18 cellular contexts compared by ENCODE assay signal in genomic region chr13:111472559-111473460, GRCh38.
A peak's percentile ranks its signal among the peaks of the same experiment; 100 is the strongest.
DNase-seq lines count a peak whose midpoint lies in the region; ATAC-seq and TF ChIP-seq lines count a peak whose summit lies in the region.
"Had no signal": no experiment of that assay in that cellular context is flagged by ENCODE, and none has a peak within 500 bp of the region (broad histone marks: within the 10 kb centered on the region; RNA-seq: fewer than 3 reads in every experiment).

No MANE protein-coding gene starts in this region.

- CTCF ChIA-PET in activated CD4-positive, alpha-beta memory T cell treated with anti-CD3 and anti-CD28 coated beads, Interleukin-2, amount 10 ng/mL, durations not matched to agents 7 days and 5 days (lab: Charles Lee): interaction anchor here (0.7 kb wide), 1 partner anchor 405 kb away, joined by 3 read pairs; no protein-coding TSS in a partner anchor
- CTCF ChIA-PET in activated CD4-positive, alpha-beta memory T cell treated with anti-CD3 and anti-CD28 coated beads for 36 hours (lab: Charles Lee): no interaction called here

- no peaks in the 10 kb centered on the region for H3K4me1 Mint-ChIP-seq in activated CD4-positive, alpha-beta memory T cell treated with anti-CD3 and anti-CD28 coated beads, Interleukin-2, amount 10 ng/mL, durations not matched to agents 7 days and 5 days
- no peaks in the 10 kb centered on the region for H3K4me1 Mint-ChIP-seq in activated CD4-positive, alpha-beta memory T cell treated with anti-CD3 and anti-CD28 coated beads for 36 hours (ENCODE audit: low read depth)
- H3K4me1 Mint-ChIP-seq: CD8-positive, alpha-beta memory T cell had no signal

- H3K36me3 Mint-ChIP-seq in activated CD4-positive, alpha-beta memory T cell treated with anti-CD3 and anti-CD28 coated beads, Interleukin-2, amount 10 ng/mL, durations not matched to agents 7 days and 5 days (ENCODE audit: low read depth): no peaks in the 10 kb centered on the region
- no peaks in the 10 kb centered on the region for H3K36me3 Mint-ChIP-seq in activated CD4-positive, alpha-beta memory T cell treated with anti-CD3 and anti-CD28 coated beads for 36 hours
- H3K36me3 Mint-ChIP-seq: CD8-positive, alpha-beta memory T cell had no signal

- no peak overlapping the region for H3K4me3 Mint-ChIP-seq in activated CD4-positive, alpha-beta memory T cell treated with anti-CD3 and anti-CD28 coated beads, Interleukin-2, amount 10 ng/mL, durations not matched to agents 7 days and 5 days
- no peak overlapping the region for H3K4me3 Mint-ChIP-seq in activated CD4-positive, alpha-beta memory T cell treated with anti-CD3 and anti-CD28 coated beads for 36 hours
- H3K4me3 Mint-ChIP-seq: CD8-positive, alpha-beta memory T cell had no signal

- DNase-seq in activated CD4-positive, alpha-beta memory T cell treated with anti-CD3 and anti-CD28 coated beads, Interleukin-2, amount 10 ng/mL, durations not matched to agents 7 days and 5 days: peak; percentile 8
- no peak for DNase-seq in activated CD4-positive, alpha-beta memory T cell treated with anti-CD3 and anti-CD28 coated beads for 36 hours
- DNase-seq in RWPE2 (ENCODE audit: low spot score): no peak
- DNase-seq in left lobe of liver (ENCODE audit: low spot score): peak; percentile 32
- DNase-seq in sigmoid colon: peak; percentile 48
- DNase-seq in NCI-H748 (lab: John Stamatoyannopoulos, UW; ENCODE audit: unreplicated experiment): no peak
- DNase-seq in HUDEP-2 (lab: John Stamatoyannopoulos, UW; ENCODE audit: unreplicated experiment in 76 of 76): no peak
- DNase-seq: CD8-positive, alpha-beta memory T cell; GDM1; KBM-7; NCI-H1417 treated with DMSO at 0.1 percent for 48 hours; NCI-H2029; NCI-H524; NK-92 treated with Interleukin-12 subunit alpha and Interleukin-12 subunit beta, amount 100 ng/mL, for 24 hours had no signal

- WGBS in sigmoid colon, 2 donors: 71 to 78% methylated on average over 19 of the region's 19 CpGs

- no peaks in the 10 kb centered on the region for H3K36me3 ChIP-seq in RWPE2 (ENCODE audit: low read depth)
- H3K36me3 ChIP-seq in sigmoid colon: no peaks in the 10 kb centered on the region
- H3K36me3 ChIP-seq: HAP-1, SJSA1 had no signal

- intact Hi-C loops in activated CD4-positive, alpha-beta memory T cell treated with anti-CD3 and anti-CD28 coated beads for 36 hours (cut with micrococcal nuclease): loop anchor here (10.0 kb wide), 1 partner anchor 972 kb away; no protein-coding TSS in a partner anchor
- intact Hi-C loops in sigmoid colon (cut with DNase I): loop anchor here (5.0 kb wide), 1 partner anchor 1134 kb away; no protein-coding TSS in a partner anchor

- no peak for TF ChIP-seq POLR2A in sigmoid colon (IDR thresholded peaks at IDR 0.05)

- TF ChIP-seq EP300 in sigmoid colon (IDR thresholded peaks at IDR 0.05): no peak

- H3K27me3 ChIP-seq in RWPE2 (ENCODE audit: insufficient read depth, poor library complexity, severe bottlenecking) (peaks cover 4% of the 10 kb centered on the region), sigmoid colon (peaks cover 0 to 5% (median 3%) of the 10 kb centered on the region in 3 donors)

- H3K27ac Mint-ChIP-seq in activated CD4-positive, alpha-beta memory T cell treated with anti-CD3 and anti-CD28 coated beads, Interleukin-2, amount 10 ng/mL, durations not matched to agents 7 days and 5 days: no peak overlapping the region
- H3K27ac Mint-ChIP-seq in activated CD4-positive, alpha-beta memory T cell treated with anti-CD3 and anti-CD28 coated beads for 36 hours: no peak overlapping the region
- H3K27ac Mint-ChIP-seq: CD8-positive, alpha-beta memory T cell had no signal

- ATAC-seq in RWPE2 (ENCODE audit: low read depth) (0 out of 3 replicates have a peak, but pooled peaks have one; percentile 25), left lobe of liver (no peak), HG02759 (IDR thresholded peaks at IDR 0.05; ENCODE audit: unreplicated experiment) (no peak)
- ATAC-seq: GM12878 had no signal

- H3K27me3 Mint-ChIP-seq in activated CD4-positive, alpha-beta memory T cell treated with anti-CD3 and anti-CD28 coated beads, Interleukin-2, amount 10 ng/mL, durations not matched to agents 7 days and 5 days: no peaks in the 10 kb centered on the region
- no peaks in the 10 kb centered on the region for H3K27me3 Mint-ChIP-seq in activated CD4-positive, alpha-beta memory T cell treated with anti-CD3 and anti-CD28 coated beads for 36 hours

- H3K27ac ChIP-seq in RWPE2 (ENCODE audit: poor library complexity, severe bottlenecking) (no peak overlapping the region), sigmoid colon (no peak overlapping the region)
- H3K27ac ChIP-seq: SJSA1 had no signal

- H3K4me3 ChIP-seq in RWPE2 (ENCODE audit: severe bottlenecking) (no peak overlapping the region), sigmoid colon (no peak overlapping the region)
- H3K4me3 ChIP-seq: GM12878, HAP-1, SJSA1 had no signal

- no peak for TF ChIP-seq CTCF in RWPE2 (IDR thresholded peaks at IDR 0.05; ENCODE audit: poor library complexity, severe bottlenecking)
- TF ChIP-seq CTCF in sigmoid colon (IDR thresholded peaks at IDR 0.05): no peak

- H3K4me1 ChIP-seq in RWPE2 (ENCODE audit: insufficient read depth, poor library complexity, severe bottlenecking) (no peaks in the 10 kb centered on the region), sigmoid colon (no peaks in the 10 kb centered on the region)
- H3K4me1 ChIP-seq: HAP-1, SJSA1 had no signal

- no peaks in the 10 kb centered on the region for H3K9me3 Mint-ChIP-seq in activated CD4-positive, alpha-beta memory T cell treated with anti-CD3 and anti-CD28 coated beads, Interleukin-2, amount 10 ng/mL, durations not matched to agents 7 days and 5 days
- no peaks in the 10 kb centered on the region for H3K9me3 Mint-ChIP-seq in activated CD4-positive, alpha-beta memory T cell treated with anti-CD3 and anti-CD28 coated beads for 36 hours
- H3K9me3 Mint-ChIP-seq: CD8-positive, alpha-beta memory T cell had no signal

- H3K9me3 ChIP-seq in RWPE2 (ENCODE audit: severe bottlenecking) (no peaks in the 10 kb centered on the region), sigmoid colon (no peaks in the 10 kb centered on the region)
- H3K9me3 ChIP-seq: HAP-1, SJSA1 had no signal

- POLR2A ChIA-PET in activated CD4-positive, alpha-beta memory T cell treated with anti-CD3 and anti-CD28 coated beads, Interleukin-2, amount 10 ng/mL, durations not matched to agents 7 days and 5 days (lab: Charles Lee): no interaction called here
- POLR2A ChIA-PET in activated CD4-positive, alpha-beta memory T cell treated with anti-CD3 and anti-CD28 coated beads for 36 hours (lab: Charles Lee): no interaction called here

Comparison
In these comparisons a context has a peak if more than half of its experiments do, and no peak if none do; other contexts are left out.
1. DNase-seq: peak in activated CD4-positive, alpha-beta memory T cell treated with anti-CD3 and anti-CD28 coated beads, Interleukin-2, amount 10 ng/mL, durations not matched to agents 7 days and 5 days (single experiment), left lobe of liver (single experiment) and sigmoid colon (single experiment); none in activated CD4-positive, alpha-beta memory T cell treated with anti-CD3 and anti-CD28 coated beads for 36 hours (single experiment), RWPE2 (single experiment), NCI-H748 (single experiment) and HUDEP-2 (0 of 76).